ENCODE assay signal across 8 cellular contexts in the genomic region with DNA sequence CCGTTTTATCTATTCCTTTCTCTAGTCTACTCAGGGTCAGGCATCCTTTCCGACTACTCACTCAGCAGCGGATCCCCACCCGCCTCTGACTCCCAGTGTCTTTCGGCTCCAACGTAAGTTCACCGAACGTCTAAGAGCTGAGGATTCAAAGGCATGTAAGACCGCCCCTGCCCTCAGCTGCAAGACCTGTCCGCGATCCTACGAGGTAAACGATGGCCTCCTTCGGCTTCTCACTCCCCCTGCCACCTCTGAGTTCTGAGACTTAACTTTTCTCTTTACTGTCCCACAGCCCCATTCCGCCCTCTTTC. TPM values are rescaled to one million over a fixed set of nuclear protein-coding genes. Genes with fewer than 3 reads are reported as not detected.
A peak's percentile ranks its signal among the peaks of the same experiment; 100 is the strongest.
DNase-seq lines count a peak whose midpoint lies in the region; ATAC-seq and TF ChIP-seq lines count a peak whose summit lies in the region.

No MANE protein-coding gene starts in this region.

- peaks cover 55 to 70% (median 65%) of the 10 kb centered on the region in 10 experiments for H3K4me1 ChIP-seq in BLaER1 treated with 17β-estradiol and CSF1 and Interleukin-3, amounts not matched to agents 10 nM and 100 nM
- no peaks in the 10 kb centered on the region for H3K4me1 ChIP-seq in right cardiac atrium (ENCODE audit: control insufficient read depth, insufficient read depth, low read length)

- peak overlapping the region; percentile 75 to 97 (median 90) for H3K4me2 ChIP-seq in BLaER1 treated with 17β-estradiol and CSF1 and Interleukin-3, amounts not matched to agents 10 nM and 100 nM

- peak overlapping the region; percentile 70 to 95 (median 88) for H3K4me3 ChIP-seq in BLaER1 treated with 17β-estradiol and CSF1 and Interleukin-3, amounts not matched to agents 10 nM and 100 nM
- peak overlapping the region; percentile 84 for H3K4me3 ChIP-seq in right cardiac atrium (ENCODE audit: low read length)

- H3K36me3 Mint-ChIP-seq in stimulated activated naive B cell treated with anti-CD40 and anti-IgM and Interleukin-4, amounts not matched to agents 10 μg/mL and 1 μg/mL and 100 μg/mL, for 72 hours: peaks cover 31 to 53% of the 10 kb centered on the region in 2 donors

- no peak for DNase-seq in right cardiac atrium
- DNase-seq in stimulated activated naive B cell treated with anti-CD40 and anti-IgM and Interleukin-4, amounts not matched to agents 10 μg/mL and 1 μg/mL and 100 μg/mL, for 72 hours: no peak
- DNase-seq in DMS79 treated with DMSO at 0.1 percent for 48 hours (lab: John Stamatoyannopoulos, UW): no peak
- no peak for DNase-seq in NCI-H1436 treated with DMSO at 0.1 percent for 48 hours (lab: John Stamatoyannopoulos, UW)

- H3K9me3 Mint-ChIP-seq in stimulated activated naive B cell treated with anti-CD40 and anti-IgM and Interleukin-4, amounts not matched to agents 10 μg/mL and 1 μg/mL and 100 μg/mL, for 72 hours: no peaks in the 10 kb centered on the region

- H3K27ac Mint-ChIP-seq in stimulated activated naive B cell treated with anti-CD40 and anti-IgM and Interleukin-4, amounts not matched to agents 10 μg/mL and 1 μg/mL and 100 μg/mL, for 72 hours: peak overlapping the region; percentile 98

- H3K9me3 ChIP-seq in BLaER1 treated with 17β-estradiol and CSF1 and Interleukin-3, amounts not matched to agents 10 nM and 100 nM (replicated peaks in 1 of 11): no peaks in the 10 kb centered on the region
- H3K9me3 ChIP-seq in right cardiac atrium (ENCODE audit: control insufficient read depth, low read length): no peaks in the 10 kb centered on the region

- no peaks in the 10 kb centered on the region for H3K27me3 ChIP-seq in BLaER1 treated with 17β-estradiol and CSF1 and Interleukin-3, amounts not matched to agents 10 nM and 100 nM
- no peaks in the 10 kb centered on the region for H3K27me3 ChIP-seq in right cardiac atrium (ENCODE audit: control insufficient read depth, insufficient read depth)

- H3K4me3 Mint-ChIP-seq in stimulated activated naive B cell treated with anti-CD40 and anti-IgM and Interleukin-4, amounts not matched to agents 10 μg/mL and 1 μg/mL and 100 μg/mL, for 72 hours: peak overlapping the region; percentile 99 to 100

- ATAC-seq in GM21786 (IDR thresholded peaks at IDR 0.05; ENCODE audit: unreplicated experiment) (peak; percentile 4), SK-N-SH treated with all-trans-retinoic acid at 6 μM for 48 hours (peak; percentile 41), right cardiac atrium (no peak), GM21723 (IDR thresholded peaks at IDR 0.05; ENCODE audit: unreplicated experiment) (no peak)
- ATAC-seq in stimulated activated naive B cell treated with anti-CD40 and anti-IgM and Interleukin-4, amounts not matched to agents 10 μg/mL and 1 μg/mL and 100 μg/mL, for 72 hours (replicated peaks): peak; percentile 21 to 31

- peaks cover 34 to 50% (median 43%) of the 10 kb centered on the region in 11 experiments for H3K36me3 ChIP-seq in BLaER1 treated with 17β-estradiol and CSF1 and Interleukin-3, amounts not matched to agents 10 nM and 100 nM

- H3K27ac ChIP-seq in BLaER1 treated with 17β-estradiol and CSF1 and Interleukin-3, amounts not matched to agents 10 nM and 100 nM: peak overlapping the region; percentile 82 to 94 (median 87)
- H3K27ac ChIP-seq in right cardiac atrium (ENCODE audit: low read length): peak overlapping the region; percentile 61

- intact Hi-C loops in right cardiac atrium (cut with DNase I): no loop called here

- peaks cover 29 to 57% of the 10 kb centered on the region in 2 donors for H3K4me1 Mint-ChIP-seq in stimulated activated naive B cell treated with anti-CD40 and anti-IgM and Interleukin-4, amounts not matched to agents 10 μg/mL and 1 μg/mL and 100 μg/mL, for 72 hours

- peak overlapping the region; percentile 84 to 95 (median 90) for H3K9ac ChIP-seq in BLaER1 treated with 17β-estradiol and CSF1 and Interleukin-3, amounts not matched to agents 10 nM and 100 nM

- WGBS in right cardiac atrium: under 1% methylated on average over 15 of the region's 15 CpGs

- H4K20me1 ChIP-seq in BLaER1 treated with 17β-estradiol and CSF1 and Interleukin-3, amounts not matched to agents 10 nM and 100 nM: peaks cover 0 to 43% (median 22%) of the 10 kb centered on the region in 11 experiments; a peak in 13 of 22 replicates

- H3K27me3 Mint-ChIP-seq in stimulated activated naive B cell treated with anti-CD40 and anti-IgM and Interleukin-4, amounts not matched to agents 10 μg/mL and 1 μg/mL and 100 μg/mL, for 72 hours: no peaks in the 10 kb centered on the region

TF ChIP-seq in SK-N-SH treated with all-trans-retinoic acid at 6 μM for 48 hours, 23 proteins besides CTCF, POLR2A, EP300 and RAD21:
- TF ChIP-seq ZFP3 (CRISPR knock-in tag; IDR thresholded peaks at IDR 0.05): no peak
- no peak for TF ChIP-seq ZNF565 (CRISPR knock-in tag; conservative IDR thresholded peaks at IDR 0.05; ENCODE audit: low read depth)
- TF ChIP-seq RARB (CRISPR knock-in tag; IDR thresholded peaks at IDR 0.05): no peak
- no peak for TF ChIP-seq ISL1 (CRISPR knock-in tag; IDR thresholded peaks at IDR 0.05)
- TF ChIP-seq ESRRG (CRISPR knock-in tag; IDR thresholded peaks at IDR 0.05): 0 out of 2 replicates have a peak, but pooled peaks have one; percentile 13
- TF ChIP-seq ZC3H10 (CRISPR knock-in tag; IDR thresholded peaks at IDR 0.05): no peak
- TF ChIP-seq, protein P1, sequence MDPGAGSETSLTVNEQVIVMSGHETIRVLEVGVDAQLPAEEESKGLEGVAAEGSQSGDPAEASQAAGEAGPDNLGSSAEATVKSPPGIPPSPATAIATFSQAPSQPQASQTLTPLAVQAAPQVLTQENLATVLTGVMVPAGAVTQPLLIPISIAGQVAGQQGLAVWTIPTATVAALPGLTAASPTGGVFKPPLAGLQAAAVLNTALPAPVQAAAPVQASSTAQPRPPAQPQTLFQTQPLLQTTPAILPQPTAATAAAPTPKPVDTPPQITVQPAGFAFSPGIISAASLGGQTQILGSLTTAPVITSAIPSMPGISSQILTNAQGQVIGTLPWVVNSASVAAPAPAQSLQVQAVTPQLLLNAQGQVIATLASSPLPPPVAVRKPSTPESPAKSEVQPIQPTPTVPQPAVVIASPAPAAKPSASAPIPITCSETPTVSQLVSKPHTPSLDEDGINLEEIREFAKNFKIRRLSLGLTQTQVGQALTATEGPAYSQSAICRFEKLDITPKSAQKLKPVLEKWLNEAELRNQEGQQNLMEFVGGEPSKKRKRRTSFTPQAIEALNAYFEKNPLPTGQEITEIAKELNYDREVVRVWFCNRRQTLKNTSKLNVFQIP (CRISPR knock-in tag; IDR thresholded peaks at IDR 0.05; ENCODE audit: borderline replicate concordance, low read depth): no peak
- no peak for TF ChIP-seq ZNF8 (CRISPR knock-in tag; IDR thresholded peaks at IDR 0.05)

RNA-seq across cellular contexts. Expression of gene SUPT4H1, which starts 0.3 kb away (rescaled TPM):
- 10 to 100 TPM; 51.9 to 65.6 (median 61.6) TPM for total RNA-seq in right cardiac atrium
- polyA plus RNA-seq in right cardiac atrium: 69.3 TPM

RNA-seq across cellular contexts. Expression of gene TSPOAP1, which starts 23.1 kb away (rescaled TPM):
- total RNA-seq in right cardiac atrium: 10 to 100 TPM in 3 of 4 donors, 1 to 10 TPM in 1; 7.0 to 21.5 (median 19.2) TPM
- 13.0 TPM for polyA plus RNA-seq in right cardiac atrium

Comparison
In these comparisons a context has a peak if more than half of its experiments do, and no peak if none do; other contexts are left out.
1. ATAC-seq: peak in GM21786 (single experiment), SK-N-SH treated with all-trans-retinoic acid at 6 μM for 48 hours (single experiment) and stimulated activated naive B cell treated with anti-CD40 and anti-IgM and Interleukin-4, amounts not matched to agents 10 μg/mL and 1 μg/mL and 100 μg/mL, for 72 hours (2 of 2); none in right cardiac atrium (0 of 2) and GM21723 (single experiment).